Comparison of ENCODE assay signal across 24 cellular contexts in genomic region chr7:10116511-10116910, GRCh38.
"Had no signal": no experiment of that assay in that cellular context is flagged by ENCODE, and none has a peak within 500 bp of the region (broad histone marks: within the 10 kb centered on the region; RNA-seq: fewer than 3 reads in every experiment).

No MANE protein-coding gene starts in this region.

- H3K4me3 ChIP-seq: colonic mucosa, lower lobe of right lung, pancreas, right lobe of liver, suprapubic skin, transverse colon, upper lobe of right lung, uterus had no signal

- H3K27me3 Mint-ChIP-seq: stimulated activated naive CD8-positive, alpha-beta T cell treated with anti-CD3 and anti-CD28 coated beads, Interleukin-15, amount 100 ng/mL, for 72 hours had no signal

- H3K4me1 Mint-ChIP-seq: immature natural killer cell; natural killer cell; stimulated activated naive CD8-positive, alpha-beta T cell treated with anti-CD3 and anti-CD28 coated beads, Interleukin-15, amount 100 ng/mL, for 72 hours had no signal

- H3K27ac Mint-ChIP-seq: immature natural killer cell; natural killer cell; stimulated activated naive CD8-positive, alpha-beta T cell treated with anti-CD3 and anti-CD28 coated beads, Interleukin-15, amount 100 ng/mL, for 72 hours had no signal

- H3K36me3 Mint-ChIP-seq: natural killer cell had no signal

- DNase-seq: colonic mucosa; dermis blood vessel endothelial cell; effector memory CD4-positive, alpha-beta T cell; erythroblast; hypothalamus; immature natural killer cell; islet precursor cell; kidney glomerular epithelial cell; left ventricle myocardium superior; lower lobe of right lung; natural killer cell; pancreas; right lobe of liver; small intestine; stimulated activated CD4-positive, alpha-beta T cell treated with anti-CD3 and anti-CD28 coated beads, Interleukin-15, amount 100 ng/mL, for 24 hours; stimulated activated CD4-positive, alpha-beta T cell treated with anti-CD3 and anti-CD28 coated beads, Interleukin-2, amount 100 ng/mL, for 48 hours; stimulated activated CD8-positive, alpha-beta memory T cell treated with anti-CD3 and anti-CD28 coated beads, Interleukin-4, amount 100 ng/mL, for 48 hours; stimulated activated naive CD4-positive, alpha-beta T cell; stimulated activated naive CD8-positive, alpha-beta T cell treated with anti-CD3 and anti-CD28 coated beads, Interleukin-15, amount 100 ng/mL, for 72 hours; transverse colon; upper lobe of right lung; uterus had no signal

- H3K4me3 Mint-ChIP-seq: immature natural killer cell; natural killer cell; neural crest cell; stimulated activated naive CD8-positive, alpha-beta T cell treated with anti-CD3 and anti-CD28 coated beads, Interleukin-15, amount 100 ng/mL, for 72 hours had no signal
